In the genomic region with DNA sequence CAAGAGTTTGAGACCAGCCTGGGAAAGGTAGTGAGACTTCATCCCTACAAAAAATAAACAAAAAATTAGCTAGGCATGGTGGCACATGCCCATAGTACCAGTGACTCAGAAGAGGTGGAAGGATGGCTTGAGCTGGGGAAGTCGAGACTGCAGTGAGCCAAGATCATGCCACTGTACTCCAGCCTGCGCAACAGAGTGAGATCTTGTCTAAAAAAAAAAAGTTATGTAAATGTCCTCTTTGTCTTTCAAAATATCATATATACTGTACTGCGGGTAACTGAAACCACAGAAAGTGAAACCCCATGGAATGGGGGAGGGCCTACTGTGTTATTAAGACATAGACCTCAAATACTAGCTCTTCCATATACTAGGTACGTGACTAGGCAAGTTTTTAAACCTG, we compare ENCODE assay signal across 12 cellular contexts. TPM values are rescaled to one million over a fixed set of nuclear protein-coding genes. Genes with fewer than 3 reads are reported as not detected.
DNase-seq lines count a peak whose midpoint lies in the region; ATAC-seq and TF ChIP-seq lines count a peak whose summit lies in the region.
"Had no signal": no experiment of that assay in that cellular context is flagged by ENCODE, and none has a peak within 500 bp of the region (broad histone marks: within the 10 kb centered on the region; RNA-seq: fewer than 3 reads in every experiment).

No MANE protein-coding gene starts in this region.

- H3K18ac ChIP-seq in neuronal stem cell (ENCODE audit: low read length) = no peak overlapping the region

- H3K4ac ChIP-seq in neuronal stem cell (ENCODE audit: low read length) = no peak overlapping the region

- no peak overlapping the region for H4K8ac ChIP-seq in neuronal stem cell (ENCODE audit: low read depth, low read length)

- H2BK15ac ChIP-seq in neuronal stem cell (ENCODE audit: low read length) = no peak overlapping the region

- no peak overlapping the region for H3K4me2 ChIP-seq in neuronal stem cell (ENCODE audit: insufficient read depth, low read length, poor library complexity, severe bottlenecking)
- H3K4me2 ChIP-seq: hepatocyte had no signal

- no peaks in the 10 kb centered on the region for H3K4me1 ChIP-seq in RWPE2 (ENCODE audit: insufficient read depth, poor library complexity, severe bottlenecking)
- H3K4me1 ChIP-seq in neuronal stem cell (ENCODE audit: control insufficient read depth in 2 of 2, insufficient read depth in 1 of 2, low read depth in 1 of 2, low read length in 2 of 2) = peaks cover 0 to 5% of the 10 kb centered on the region in 2 donors

- no peak overlapping the region for H2AK5ac ChIP-seq in neuronal stem cell (ENCODE audit: low read depth, low read length)

- no peak overlapping the region for H3K23ac ChIP-seq in neuronal stem cell (ENCODE audit: low read depth, low read length, poor library complexity)

- H3K27me3 ChIP-seq in GM06990 (replicated peaks; ENCODE audit: control insufficient read depth, insufficient read depth, low read length) (no peaks in the 10 kb centered on the region), RWPE2 (ENCODE audit: insufficient read depth, poor library complexity, severe bottlenecking) (no peaks in the 10 kb centered on the region), neuronal stem cell (ENCODE audit: control insufficient read depth in 3 of 3, insufficient read depth in 3 of 3, low read depth in 1 of 3, low read length in 3 of 3) (no peaks in the 10 kb centered on the region)
- H3K27me3 ChIP-seq: hepatocyte had no signal

- no peak overlapping the region for H2AFZ ChIP-seq in neuronal stem cell (ENCODE audit: low read length)
- H2AFZ ChIP-seq: hepatocyte had no signal

- H2BK5ac ChIP-seq in neuronal stem cell (ENCODE audit: low read length) = no peak overlapping the region

- H3K36me3 ChIP-seq in GM06990 (ENCODE audit: control insufficient read depth, insufficient read depth, low read length) (peaks cover 14% of the 10 kb centered on the region), RWPE2 (ENCODE audit: low read depth) (peaks cover 36% of the 10 kb centered on the region), neuronal stem cell (replicated peaks in 1 of 2; ENCODE audit: control insufficient read depth in 2 of 2, insufficient read depth in 2 of 2, low read length in 2 of 2) (peaks cover 6 to 94% of the 10 kb centered on the region in 2 donors)

- DNase-seq in GM06990 (ENCODE audit: extremely low read depth, insufficient read length) = peak; percentile 40
- no peak for DNase-seq in RWPE2 (ENCODE audit: low spot score)
- no peak for DNase-seq in erythroblast (lab: John Stamatoyannopoulos, UW)
- DNase-seq in neuronal stem cell (ENCODE audit: low spot score) = no peak
- no peak for DNase-seq in stimulated activated CD4-positive, alpha-beta T cell treated with anti-CD3 and anti-CD28 coated beads, Interleukin-2, amount 100 ng/mL, for 24 hours
- no peak for DNase-seq in effector CD8-positive, alpha-beta T cell (lab: John Stamatoyannopoulos, UW)
- DNase-seq: activated T-cell treated with anti-CD3 and anti-CD28 coated beads, Interleukin-2, amount 50 U/mL, for 1 hour; NCI-H1105 treated with DMSO at 0.1 percent for 48 hours; SW 1271 had no signal

- H3K14ac ChIP-seq in neuronal stem cell (ENCODE audit: low read length) = no peak overlapping the region

- H3K27ac ChIP-seq in RWPE2 (ENCODE audit: poor library complexity, severe bottlenecking) = no peak overlapping the region
- no peak overlapping the region for H3K27ac ChIP-seq in neuronal stem cell (replicated peaks; ENCODE audit: low read length)
- H3K27ac ChIP-seq: hepatocyte had no signal

- no peak overlapping the region for H2BK12ac ChIP-seq in neuronal stem cell (ENCODE audit: low read length)

- ATAC-seq in GM21367 (IDR thresholded peaks at IDR 0.05; ENCODE audit: unreplicated experiment) (peak; percentile 76), HG03097 (IDR thresholded peaks at IDR 0.05; ENCODE audit: low FRiP score, unreplicated experiment) (peak; percentile 53), RWPE2 (ENCODE audit: low read depth) (0 out of 3 replicates have a peak, but pooled peaks have one; percentile 29)

- no peak overlapping the region for H2BK120ac ChIP-seq in neuronal stem cell (ENCODE audit: low read depth, low read length)

- TF ChIP-seq CTCF in GM06990 (IDR thresholded peaks at IDR 0.05; ENCODE audit: insufficient read depth, low read length, poor library complexity, severe bottlenecking) (no peak), RWPE2 (IDR thresholded peaks at IDR 0.05; ENCODE audit: poor library complexity, severe bottlenecking) (no peak)

- no CpG with 5 or more reads among the region's 4 CpGs for WGBS in neuronal stem cell (ENCODE audit: extremely low coverage in 2 of 2, insufficient read length in 2 of 2, insufficient replicate concordance in 1 of 2), 2 donors

- H3K79me1 ChIP-seq in neuronal stem cell (ENCODE audit: low read depth, low read length) = no peaks in the 10 kb centered on the region

- no peak overlapping the region for H4K91ac ChIP-seq in neuronal stem cell (ENCODE audit: low read depth, low read length, poor library complexity)

- no peak for TF ChIP-seq POLR2A in erythroblast (IDR thresholded peaks at IDR 0.05; ENCODE audit: low read length)

- no peak overlapping the region for H3K9ac ChIP-seq in neuronal stem cell (ENCODE audit: low read depth, low read length, poor library complexity)

- no peak overlapping the region for H3K4me3 ChIP-seq in GM06990 (replicated peaks; ENCODE audit: low read depth, low read length)
- no peak overlapping the region for H3K4me3 ChIP-seq in RWPE2 (ENCODE audit: severe bottlenecking)
- H3K4me3 ChIP-seq in neuronal stem cell (ENCODE audit: low read length in 2 of 2) = no peak overlapping the region
- H3K4me3 ChIP-seq: hepatocyte had no signal

- H3K9me3 ChIP-seq in RWPE2 (ENCODE audit: severe bottlenecking) (no peaks in the 10 kb centered on the region), neuronal stem cell (replicated peaks in 1 of 2; ENCODE audit: control insufficient read depth in 2 of 2, insufficient read depth in 1 of 2, low read depth in 1 of 2, low read length in 2 of 2) (no peaks in the 10 kb centered on the region)

RNA-seq across cellular contexts. Expression of a gene that starts 20.8 kb away (rescaled TPM):
- 31.5 TPM for polyA plus RNA-seq in neuronal stem cell (2013, experiment 1 of 2)
- polyA plus RNA-seq in neuronal stem cell (2013, experiment 2 of 2) = 30.3 TPM

RNA-seq across cellular contexts. Expression of a gene that starts 40.8 kb away (rescaled TPM):
- 31.5 TPM for polyA plus RNA-seq in neuronal stem cell (2013, experiment 1 of 2)
- 31.7 TPM for polyA plus RNA-seq in neuronal stem cell (2013, experiment 2 of 2)

RNA-seq across cellular contexts. Expression of a gene that starts 51.4 kb away (rescaled TPM):
- not detected for polyA plus RNA-seq in neuronal stem cell (2013, experiment 1 of 2)
- polyA plus RNA-seq in neuronal stem cell (2013, experiment 2 of 2) = 0.01 TPM
